9 cellular contexts compared by ENCODE assay signal in genomic region chr12:119544780-119545625, GRCh38. TPM values are rescaled to one million over a fixed set of nuclear protein-coding genes. Genes with fewer than 3 reads are reported as not detected.
DNase-seq lines count a peak whose midpoint lies in the region; ATAC-seq and TF ChIP-seq lines count a peak whose summit lies in the region.
"Had no signal": no experiment of that assay in that cellular context is flagged by ENCODE, and none has a peak within 500 bp of the region (broad histone marks: within the 10 kb centered on the region; RNA-seq: fewer than 3 reads in every experiment).

No MANE protein-coding gene starts in this region.

- no peaks in the 10 kb centered on the region for H3K9me2 ChIP-seq in OCI-LY7 (ENCODE audit: insufficient read depth, low read length)

- CTCF ChIA-PET in OCI-LY7 (lab: Charles Lee; ENCODE audit: unreplicated experiment): no interaction called here

- no peaks in the 10 kb centered on the region for H3K4me1 ChIP-seq in OCI-LY7 (ENCODE audit: insufficient read depth, low read length, poor library complexity, severe bottlenecking)

- peaks cover 74% of the 10 kb centered on the region for H3K27me3 Mint-ChIP-seq in neural crest cell (ENCODE audit: low read depth)

- intact Hi-C loops in OCI-LY7 (cut with micrococcal nuclease; ENCODE audit: unreplicated experiment): loop anchor here (1.0 kb wide), 1 partner anchor 101 kb away; no protein-coding TSS in a partner anchor

- H3K4me1 Mint-ChIP-seq in neural crest cell: no peaks in the 10 kb centered on the region

- ATAC-seq in GM21576 (IDR thresholded peaks at IDR 0.05; ENCODE audit: unreplicated experiment): no peak

- no peak overlapping the region for H3K27ac Mint-ChIP-seq in neural crest cell (ENCODE audit: unreplicated experiment)

- H3K4me3 ChIP-seq in GM12864 (ENCODE audit: low read depth, low read length) (no peak overlapping the region), OCI-LY7 (ENCODE audit: low read depth, low read length, poor library complexity, severe bottlenecking) (no peak overlapping the region)

- no peaks in the 10 kb centered on the region for H3K79me2 ChIP-seq in OCI-LY7 (ENCODE audit: insufficient read depth, low read depth, low read length)

- POLR2A ChIA-PET in OCI-LY7 (lab: Charles Lee): interaction anchor here (0.6 kb wide), 1 partner anchor 557 kb away, joined by 3 read pairs; no protein-coding TSS in a partner anchor

- no peak overlapping the region for H3K4me3 Mint-ChIP-seq in neural crest cell

- TF ChIP-seq CTCF in GM12864 (IDR thresholded peaks at IDR 0.05; ENCODE audit: low read depth, low read length, missing control alignments) (peak; percentile 88), OCI-LY7 (conservative IDR thresholded peaks at IDR 0.05; ENCODE audit: low read length) (peak; percentile 89), neural crest cell (conservative IDR thresholded peaks at IDR 0.05) (peak; percentile 90)

- peak; percentile 27 for DNase-seq in GM12864 (ENCODE audit: low read depth)
- peak in 61 of 76 experiments; percentile 2 to 82 (median 43) for DNase-seq in HUDEP-2 (lab: John Stamatoyannopoulos, UW; ENCODE audit: unreplicated experiment in 76 of 76)
- DNase-seq in OCI-LY7 (ENCODE audit: low spot score): peak; percentile 64
- DNase-seq in activated T-cell treated with anti-CD3 and anti-CD28 coated beads for 4 hours: peak; percentile 46
- peak; percentile 72 for DNase-seq in fibroblast of gingiva (ENCODE audit: low read depth)
- DNase-seq in neural crest cell (ENCODE audit: low read depth, low spot score): peak; percentile 73
- DNase-seq in superior temporal gyrus (ENCODE audit: extremely low spot score): peak; percentile 88

- H3K9me3 Mint-ChIP-seq in neural crest cell: no peaks in the 10 kb centered on the region

- no peaks in the 10 kb centered on the region for H3K36me3 ChIP-seq in OCI-LY7 (ENCODE audit: insufficient read depth, low read length)

- H4K20me1 ChIP-seq in OCI-LY7 (ENCODE audit: insufficient read depth, low read length): no peaks in the 10 kb centered on the region

- H3K9me3 ChIP-seq in OCI-LY7 (ENCODE audit: low read length): no peaks in the 10 kb centered on the region

- H3K27ac ChIP-seq in OCI-LY7 (ENCODE audit: low read depth, low read length, poor library complexity, severe bottlenecking): no peak overlapping the region

- no peaks in the 10 kb centered on the region for H3K36me3 Mint-ChIP-seq in neural crest cell (ENCODE audit: low read depth)

- no peak overlapping the region for H2AFZ ChIP-seq in OCI-LY7 (ENCODE audit: low read length)

- BruUV-seq in OCI-LY7 (replicated peaks; lab: Mats Ljungman, UMichigan): no TSS peak

- H3K4me2 ChIP-seq in OCI-LY7 (ENCODE audit: low read length): no peak overlapping the region

RNA-seq across cellular contexts. Expression of gene TMEM233, which starts 48.6 kb away (rescaled TPM):
- total RNA-seq in OCI-LY7 (2014; rRNA removed; shearing (Covaris generic)): not detected in 2 replicates
- not detected in 2 replicates for total RNA-seq in OCI-LY7 (2022)
- total RNA-seq in neural crest cell: not detected in 2 replicates
- total RNA-seq: mononuclear cell had no signal

Comparison
In these comparisons a context has a peak if more than half of its experiments do, and no peak if none do; other contexts are left out.
1. DNase-seq: peak in every context shown above with its lines; median percentile 88 in superior temporal gyrus; 73 in neural crest cell; 72 in fibroblast of gingiva; 64 in OCI-LY7; 46 in activated T-cell treated with anti-CD3 and anti-CD28 coated beads for 4 hours; 43 in HUDEP-2; 27 in GM12864.